ENCODE assay signal across 1 cellular context in genomic region chr9:134323741-134324358, GRCh38.
TF ChIP-seq lines count a peak whose summit lies in the region.

No MANE protein-coding gene starts in this region.

TF ChIP-seq in HepG2, 621 proteins besides CTCF, POLR2A, EP300 and RAD21 (continued from another document and continues in another):
- peak; percentile 37; the same call in 1 of the 2 replicates for TF ChIP-seq ZNF609 (CRISPR knock-in tag; IDR thresholded peaks at IDR 0.05; ENCODE audit: borderline replicate concordance)
- TF ChIP-seq ZNF121 (CRISPR knock-in tag; IDR thresholded peaks at IDR 0.05) = peak; percentile 19; the same call in 1 of the 2 replicates
- TF ChIP-seq ARID3A (IDR thresholded peaks at IDR 0.05; ENCODE audit: low read depth, low read length) = no peak
- TF ChIP-seq ELF3 (CRISPR knock-in tag; IDR thresholded peaks at IDR 0.05) = peak; percentile 74
- 0 out of 2 replicates have a peak, but pooled peaks have one; percentile 18 for TF ChIP-seq HNF1B (CRISPR knock-in tag; IDR thresholded peaks at IDR 0.05)
- TF ChIP-seq LBX2 (CRISPR knock-in tag; IDR thresholded peaks at IDR 0.05; ENCODE audit: borderline replicate concordance) = no peak; the same call in 1 of the 2 replicates
- no peak for TF ChIP-seq ELK4 (CRISPR knock-in tag; IDR thresholded peaks at IDR 0.05; ENCODE audit: borderline replicate concordance)
- TF ChIP-seq XBP1 (CRISPR knock-in tag; IDR thresholded peaks at IDR 0.05) = no peak
- TF ChIP-seq RNF219 (CRISPR knock-in tag; IDR thresholded peaks at IDR 0.05) = 0 out of 2 replicates have a peak, but pooled peaks have one; percentile 62
- TF ChIP-seq KLF9 (CRISPR knock-in tag; IDR thresholded peaks at IDR 0.05; ENCODE audit: low read depth) = no peak
- peak; percentile 88; the same call in 1 of the 2 replicates for TF ChIP-seq REPIN1 (CRISPR knock-in tag; IDR thresholded peaks at IDR 0.05; ENCODE audit: borderline replicate concordance, low read depth)
- no peak for TF ChIP-seq ZNF432 (CRISPR knock-in tag; IDR thresholded peaks at IDR 0.05; ENCODE audit: borderline replicate concordance)
- no peak for TF ChIP-seq ZNF12 (CRISPR knock-in tag; IDR thresholded peaks at IDR 0.05)
- TF ChIP-seq ATAD3A (CRISPR knock-in tag; IDR thresholded peaks at IDR 0.05) = no peak
- TF ChIP-seq ZKSCAN1 (IDR thresholded peaks at IDR 0.05; ENCODE audit: low read length) = no peak
- TF ChIP-seq ZNF350 (CRISPR knock-in tag; IDR thresholded peaks at IDR 0.05; ENCODE audit: borderline replicate concordance, low read depth) = peak; percentile 61; the same call in 1 of the 2 replicates
- TF ChIP-seq MTA1 (CRISPR knock-in tag; IDR thresholded peaks at IDR 0.05; ENCODE audit: borderline replicate concordance) = no peak
- peak; percentile 30; the same call in 1 of the 2 replicates for TF ChIP-seq SKIL (CRISPR knock-in tag; IDR thresholded peaks at IDR 0.05; ENCODE audit: borderline replicate concordance)
- TF ChIP-seq DMAP1 (CRISPR knock-in tag; IDR thresholded peaks at IDR 0.05) = peak; percentile 82
- TF ChIP-seq ZNF782 (CRISPR knock-in tag; IDR thresholded peaks at IDR 0.05; ENCODE audit: borderline replicate concordance) = no peak; the same call in 1 of the 2 replicates
- TF ChIP-seq ZNF570 (CRISPR knock-in tag; IDR thresholded peaks at IDR 0.05; ENCODE audit: borderline replicate concordance) = no peak
- TF ChIP-seq CCAR2 (optimal IDR thresholded peaks at IDR 0.05; ENCODE audit: low read depth, low read length) = no peak
- peak; percentile 86; the same call in 1 of the 2 replicates for TF ChIP-seq ZBTB20 (CRISPR knock-in tag; IDR thresholded peaks at IDR 0.05; ENCODE audit: borderline replicate concordance, low read depth)
- TF ChIP-seq RAD51 (IDR thresholded peaks at IDR 0.05; ENCODE audit: borderline replicate concordance) = no peak
- TF ChIP-seq PHF8 (CRISPR knock-in tag; IDR thresholded peaks at IDR 0.05) = peak; percentile 38; the same call in 1 of the 2 replicates
- no peak for TF ChIP-seq ZNF660 (CRISPR knock-in tag; IDR thresholded peaks at IDR 0.05; ENCODE audit: borderline replicate concordance, low read depth)
- TF ChIP-seq SP140L (CRISPR knock-in tag; IDR thresholded peaks at IDR 0.05; ENCODE audit: borderline replicate concordance) = no peak
- no peak for TF ChIP-seq SMC3 (IDR thresholded peaks at IDR 0.05; ENCODE audit: low read length)
- TF ChIP-seq ZHX1 (CRISPR knock-in tag; IDR thresholded peaks at IDR 0.05; ENCODE audit: low read depth) = peak; percentile 40; the same call in 1 of the 2 replicates
- TF ChIP-seq ZBTB10 (CRISPR knock-in tag; IDR thresholded peaks at IDR 0.05; ENCODE audit: borderline replicate concordance) = peak; percentile 45; the same call in 1 of the 2 replicates
- no peak for TF ChIP-seq LRRFIP1 (CRISPR knock-in tag; conservative IDR thresholded peaks at IDR 0.05)
